Comparison of ENCODE assay signal across 8 cellular contexts in genomic region chr7:107168233-107169119, GRCh38. TPM values are rescaled to one million over a fixed set of nuclear protein-coding genes. Genes with fewer than 3 reads are reported as not detected.
DNase-seq lines count a peak whose midpoint lies in the region; ATAC-seq and TF ChIP-seq lines count a peak whose summit lies in the region.

Gene HBP1 (plus strand): TSS chr7:107169003. CDS start chr7:107179894, 10,891 bp downstream.

- H3K9me2 ChIP-seq in OCI-LY1 (ENCODE audit: low read depth, low read length), result no peaks in the 10 kb centered on the region

- H4K20me1 ChIP-seq in OCI-LY1 (ENCODE audit: insufficient read depth, low read length), result no peaks in the 10 kb centered on the region

- peak within 1 kb of the TSS; percentile 85 for H3K4me3 ChIP-seq in HUES64 (ENCODE audit: low read length)
- H3K4me3 ChIP-seq in OCI-LY1 (ENCODE audit: low read depth, low read length, poor library complexity, severe bottlenecking), result peak within 1 kb of the TSS; percentile 87

- H2AFZ ChIP-seq in OCI-LY1 (ENCODE audit: low read length), result peak within 1 kb of the TSS; percentile 98

- ATAC-seq in GM21447 (IDR thresholded peaks at IDR 0.05; ENCODE audit: unreplicated experiment), result peak; percentile 85

- H3K36me3 ChIP-seq in HUES64 (ENCODE audit: insufficient read depth, low read length) (no peaks in the 10 kb centered on the region), OCI-LY1 (ENCODE audit: insufficient read depth, low read length) (peaks cover 5% of the 10 kb centered on the region; the same call in 1 of the 2 replicates)

- H3K27me3 ChIP-seq in HUES64 (ENCODE audit: insufficient read depth, low read length) (no peaks in the 10 kb centered on the region), OCI-LY1 (ENCODE audit: insufficient read depth, low read length) (no peaks in the 10 kb centered on the region)

- peak within 1 kb of the TSS; percentile 79 for H3K9ac ChIP-seq in HUES64 (ENCODE audit: low read depth, low read length)
- H3K9ac ChIP-seq in OCI-LY1 (ENCODE audit: low read length), result peak within 1 kb of the TSS; percentile 74

- in situ Hi-C loops in Caki2 (cut with HindIII; ENCODE audit: low pct_unique_long_range_greater_than_20kb, low sequenced_read_pairs) (loop anchor here (25.0 kb wide), 1 partner anchor 381 kb away; no protein-coding TSS in a partner anchor), endometrial microvascular endothelial cells (cut with HindIII; ENCODE audit: inconsistent ontology term, low pct_unique_long_range_greater_than_20kb, low sequenced_read_pairs) (loop anchor here (25.0 kb wide), 1 partner anchor 381 kb away; no protein-coding TSS in a partner anchor)

- H3K4me2 ChIP-seq in OCI-LY1 (ENCODE audit: low read length), result peak within 1 kb of the TSS; percentile 81

- H3K4me1 ChIP-seq in HUES64 (ENCODE audit: insufficient read depth, low read length) (peaks cover 28% of the 10 kb centered on the region), OCI-LY1 (ENCODE audit: insufficient read depth, low read length, severe bottlenecking) (peaks cover 24% of the 10 kb centered on the region)

- DNase-seq in Caki2 (ENCODE audit: low read depth), result peak; percentile 100
- peak; percentile 96 for DNase-seq in activated CD8-positive, alpha-beta memory T cell treated with anti-CD3 and anti-CD28 coated beads, Interleukin-2, amount 50 U/mL, for 4 hours
- peak; percentile 97 for DNase-seq in mesenteric fat pad (ENCODE audit: low spot score)
- peak; percentile 86 for DNase-seq in stimulated activated CD8-positive, alpha-beta memory T cell treated with anti-CD3 and anti-CD28 coated beads, Interleukin-15, amount 100 ng/mL, for 24 hours (ENCODE audit: low read depth)

- H3K27ac ChIP-seq in HUES64 (ENCODE audit: low read depth, low read length), result peak within 1 kb of the TSS; percentile 98
- H3K27ac ChIP-seq in OCI-LY1 (ENCODE audit: low read depth, low read length, poor library complexity, severe bottlenecking), result peak within 1 kb of the TSS; percentile 93

- TF ChIP-seq CTCF in OCI-LY1 (IDR thresholded peaks at IDR 0.05; ENCODE audit: low read length), result no peak

- H3K9me3 ChIP-seq in HUES64 (ENCODE audit: insufficient read depth, low read depth, low read length), result no peaks in the 10 kb centered on the region
- no peaks in the 10 kb centered on the region for H3K9me3 ChIP-seq in OCI-LY1 (ENCODE audit: low read length)

- under 1% methylated on average over 44 of the region's 44 CpGs for WGBS in HUES64

- H3K79me2 ChIP-seq in OCI-LY1 (ENCODE audit: insufficient read depth, low read length), result peaks cover 33% of the 10 kb centered on the region

- no peaks in the 10 kb centered on the region for H3F3A ChIP-seq in OCI-LY1 (ENCODE audit: insufficient read depth, low read length)

RNA-seq across cellular contexts. Expression of gene HBP1, which starts in this region (rescaled TPM):
- total RNA-seq in Caki2 (2014; rRNA removed; shearing (Covaris generic); ENCODE audit: low replicate concordance), result 44.4 and 47.3 TPM in 2 replicates
- 20.7 TPM for polyA plus RNA-seq in HUES64 (2013, experiment 1 of 2)
- 22.4 TPM for polyA plus RNA-seq in HUES64 (2013, experiment 2 of 2)
- total RNA-seq in endometrial microvascular endothelial cells (ENCODE audit: inconsistent ontology term), result 53.6 TPM
- 49.2 TPM for total RNA-seq in mesenteric fat pad

Comparison
In these comparisons a context has a peak if more than half of its experiments do, and no peak if none do; other contexts are left out.
1. Peak in every context shown above with its lines: DNase-seq, ATAC-seq, H3K4me3 ChIP-seq and H3K27ac ChIP-seq.